Comparison of ENCODE assay signal across 1 cellular context in the genomic region with DNA sequence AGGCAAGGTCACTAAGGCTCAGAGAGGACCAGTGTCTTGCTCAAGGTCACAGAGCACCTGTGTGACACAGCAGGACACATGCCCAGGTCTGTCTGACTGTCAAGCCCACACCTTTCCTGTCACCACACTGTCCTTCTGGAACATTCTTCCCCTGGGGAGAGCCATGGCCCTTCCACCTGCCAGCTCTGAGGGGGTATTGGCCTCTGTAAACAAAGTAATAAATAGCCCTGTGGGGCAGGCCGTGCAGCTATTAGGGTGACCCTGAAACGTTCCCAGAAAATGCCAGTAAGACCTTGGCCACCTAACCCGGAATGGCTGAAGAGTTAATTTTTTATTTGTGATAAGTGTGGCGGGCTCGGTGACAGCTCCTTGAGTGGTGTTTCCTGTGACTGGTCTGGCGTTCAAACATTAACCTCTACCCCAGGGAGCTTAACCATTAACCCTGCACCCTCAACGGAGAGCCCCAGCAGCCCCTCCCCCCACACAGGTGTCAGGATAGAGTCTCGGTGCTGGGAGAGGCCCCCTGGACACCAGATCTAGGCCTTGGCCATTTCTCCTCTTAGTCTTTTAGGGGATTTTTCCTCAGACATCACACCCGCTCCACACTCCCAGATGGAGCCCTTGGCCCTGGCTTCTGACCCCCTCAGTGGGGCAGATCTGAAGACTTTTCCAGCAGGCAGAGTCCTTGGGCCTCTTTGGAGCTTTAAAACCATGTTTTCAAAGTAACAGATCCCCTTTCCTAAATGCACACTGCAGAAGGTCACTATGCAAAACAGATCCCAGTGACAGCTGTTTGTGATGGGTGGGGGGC.
TF ChIP-seq lines count a peak whose summit lies in the region.

No MANE protein-coding gene starts in this region.

TF ChIP-seq in SK-N-SH, 30 proteins besides CTCF, POLR2A, EP300 and RAD21 (continued from another document):
- TF ChIP-seq, protein P1, sequence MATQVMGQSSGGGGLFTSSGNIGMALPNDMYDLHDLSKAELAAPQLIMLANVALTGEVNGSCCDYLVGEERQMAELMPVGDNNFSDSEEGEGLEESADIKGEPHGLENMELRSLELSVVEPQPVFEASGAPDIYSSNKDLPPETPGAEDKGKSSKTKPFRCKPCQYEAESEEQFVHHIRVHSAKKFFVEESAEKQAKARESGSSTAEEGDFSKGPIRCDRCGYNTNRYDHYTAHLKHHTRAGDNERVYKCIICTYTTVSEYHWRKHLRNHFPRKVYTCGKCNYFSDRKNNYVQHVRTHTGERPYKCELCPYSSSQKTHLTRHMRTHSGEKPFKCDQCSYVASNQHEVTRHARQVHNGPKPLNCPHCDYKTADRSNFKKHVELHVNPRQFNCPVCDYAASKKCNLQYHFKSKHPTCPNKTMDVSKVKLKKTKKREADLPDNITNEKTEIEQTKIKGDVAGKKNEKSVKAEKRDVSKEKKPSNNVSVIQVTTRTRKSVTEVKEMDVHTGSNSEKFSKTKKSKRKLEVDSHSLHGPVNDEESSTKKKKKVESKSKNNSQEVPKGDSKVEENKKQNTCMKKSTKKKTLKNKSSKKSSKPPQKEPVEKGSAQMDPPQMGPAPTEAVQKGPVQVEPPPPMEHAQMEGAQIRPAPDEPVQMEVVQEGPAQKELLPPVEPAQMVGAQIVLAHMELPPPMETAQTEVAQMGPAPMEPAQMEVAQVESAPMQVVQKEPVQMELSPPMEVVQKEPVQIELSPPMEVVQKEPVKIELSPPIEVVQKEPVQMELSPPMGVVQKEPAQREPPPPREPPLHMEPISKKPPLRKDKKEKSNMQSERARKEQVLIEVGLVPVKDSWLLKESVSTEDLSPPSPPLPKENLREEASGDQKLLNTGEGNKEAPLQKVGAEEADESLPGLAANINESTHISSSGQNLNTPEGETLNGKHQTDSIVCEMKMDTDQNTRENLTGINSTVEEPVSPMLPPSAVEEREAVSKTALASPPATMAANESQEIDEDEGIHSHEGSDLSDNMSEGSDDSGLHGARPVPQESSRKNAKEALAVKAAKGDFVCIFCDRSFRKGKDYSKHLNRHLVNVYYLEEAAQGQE (IDR thresholded peaks at IDR 0.05; ENCODE audit: low read depth, low read length): no peak
- TF ChIP-seq JUND (IDR thresholded peaks at IDR 0.05) (no peak), NFIC (IDR thresholded peaks at IDR 0.05; ENCODE audit: borderline replicate concordance) (no peak)
